In genomic region chr12:32444895-32445294, GRCh38 we compare ENCODE assay signal across 10 cellular contexts. TPM values are rescaled to one million over a fixed set of nuclear protein-coding genes. Genes with fewer than 3 reads are reported as not detected.
DNase-seq lines count a peak whose midpoint lies in the region; ATAC-seq and TF ChIP-seq lines count a peak whose summit lies in the region.
"Had no signal": no experiment of that assay in that cellular context is flagged by ENCODE, and none has a peak within 500 bp of the region (broad histone marks: within the 10 kb centered on the region; RNA-seq: fewer than 3 reads in every experiment).

No MANE protein-coding gene starts in this region.

- H3K27me3 Mint-ChIP-seq in Calu3 (ENCODE audit: unreplicated experiment) = no peaks in the 10 kb centered on the region
- no peaks in the 10 kb centered on the region for H3K27me3 Mint-ChIP-seq in activated T-helper 1 cell treated with anti-CD3 and anti-CD28 coated beads, Interleukin-12 subunit alpha, Interleukin-12 subunit beta, Interleukin-2, Interleukin-4 antibody, amounts not matched to agents 30 ng/mL and 10 ng/mL and 1 ng/mL, durations not matched to agents 14 hours and 24 hours and 36 hours (ENCODE audit: insufficient read depth)

- DNase-seq in Calu3 (peak; percentile 74), IMR-90 (peak; percentile 77), adipocyte (ENCODE audit: low read depth) (peak; percentile 46), kidney tubule cell (ENCODE audit: low spot score) (peak; percentile 98), mesenteric fat pad (ENCODE audit: low spot score) (no peak), lower leg skin (ENCODE audit: low spot score in 2 of 2) (no peak), upper lobe of left lung (no peak)
- no peak for DNase-seq in activated T-helper 1 cell treated with anti-CD3 and anti-CD28 coated beads, Interleukin-12 subunit alpha, Interleukin-12 subunit beta, Interleukin-2, Interleukin-4 antibody, amounts not matched to agents 30 ng/mL and 10 ng/mL and 1 ng/mL, durations not matched to agents 14 hours and 24 hours and 36 hours (ENCODE audit: low spot score)

- H2BK20ac ChIP-seq in IMR-90 (ENCODE audit: low read depth, low read length) = no peak overlapping the region

- peaks cover 76% of the 10 kb centered on the region for H3K4me1 Mint-ChIP-seq in Calu3 (ENCODE audit: low read depth, unreplicated experiment)
- peaks cover 16% of the 10 kb centered on the region for H3K4me1 Mint-ChIP-seq in activated T-helper 1 cell treated with anti-CD3 and anti-CD28 coated beads, Interleukin-12 subunit alpha, Interleukin-12 subunit beta, Interleukin-2, Interleukin-4 antibody, amounts not matched to agents 30 ng/mL and 10 ng/mL and 1 ng/mL, durations not matched to agents 14 hours and 24 hours and 36 hours (ENCODE audit: low read depth)

- BruUV-seq in Calu3 (replicated peaks; lab: Mats Ljungman, UMichigan) (no TSS peak), IMR-90 (replicated peaks; lab: Mats Ljungman, UMichigan) (no TSS peak)

- no peak overlapping the region for H2BK15ac ChIP-seq in IMR-90 (ENCODE audit: low read depth, low read length)

- H3K27me3 ChIP-seq in IMR-90 (ENCODE audit: control insufficient read depth, insufficient read depth, low read length) (no peaks in the 10 kb centered on the region), adipocyte (replicated peaks; ENCODE audit: control insufficient read depth, insufficient read depth, low read length) (no peaks in the 10 kb centered on the region), upper lobe of left lung (no peaks in the 10 kb centered on the region)

- no peak for TF ChIP-seq POLR2A in IMR-90 (IDR thresholded peaks at IDR 0.05; ENCODE audit: low read depth, low read length)
- TF ChIP-seq POLR2A in lower leg skin (IDR thresholded peaks at IDR 0.05) = no peak
- TF ChIP-seq POLR2A in upper lobe of left lung (IDR thresholded peaks at IDR 0.05) = no peak

- H2BK5ac ChIP-seq in IMR-90 (ENCODE audit: low read depth, low read length, poor library complexity, severe bottlenecking) = no peak overlapping the region

- CTCF ChIA-PET in Calu3 (lab: Charles Lee) = no interaction called here
- CTCF ChIA-PET in IMR-90 (lab: Yijun Ruan, JAX) = no interaction called here

- ATAC-seq in IMR-90 (ENCODE audit: low read depth) (peak; percentile 24), upper lobe of left lung (ENCODE audit: low FRiP score in 2 of 2) (no peak)

- dilution Hi-C loops in IMR-90 (cut with HindIII; ENCODE audit: low sequenced_read_pairs, unreplicated experiment) = no loop called here

- H3K27ac ChIP-seq in IMR-90 (ENCODE audit: insufficient read depth, low read length) (no peak overlapping the region), upper lobe of left lung (no peak overlapping the region)
- H3K27ac ChIP-seq: HL-60 had no signal

- H3K18ac ChIP-seq in IMR-90 (ENCODE audit: low read depth, low read length) = no peak overlapping the region

- no CpG with 5 or more reads among the region's 2 CpGs for WGBS in IMR-90 (ENCODE audit: extremely low coverage in 2 of 2, insufficient read length in 1 of 2), 2 experiments
- 13 to 18% methylated on average over 2 of the region's 2 CpGs for WGBS in lower leg skin, 2 donors
- 21 to 24% methylated on average over 2 of the region's 2 CpGs for WGBS in upper lobe of left lung, 2 donors

- no peaks in the 10 kb centered on the region for H3K36me3 ChIP-seq in IMR-90 (ENCODE audit: control insufficient read depth, insufficient read depth, low read length)
- H3K36me3 ChIP-seq in adipocyte (ENCODE audit: control insufficient read depth, insufficient read depth, low read length, severe bottlenecking) = no peaks in the 10 kb centered on the region
- no peaks in the 10 kb centered on the region for H3K36me3 ChIP-seq in upper lobe of left lung

- H3K4ac ChIP-seq in IMR-90 (ENCODE audit: low read depth, low read length) = no peak overlapping the region

- POLR2A ChIA-PET in IMR-90 (lab: Charles Lee; ENCODE audit: unreplicated experiment) = no interaction called here

- H4K5ac ChIP-seq in IMR-90 (ENCODE audit: low read depth, low read length) = no peak overlapping the region

- no peak overlapping the region for H3K4me2 ChIP-seq in IMR-90 (ENCODE audit: low read depth, low read length)

- no peaks in the 10 kb centered on the region for H3K79me1 ChIP-seq in IMR-90 (ENCODE audit: low read depth in 1 of 2, low read length in 2 of 2)

- H2AFZ ChIP-seq in IMR-90 (replicated peaks; ENCODE audit: low read length, poor library complexity) = no peak overlapping the region

- no peaks in the 10 kb centered on the region for H4K20me1 ChIP-seq in IMR-90 (ENCODE audit: insufficient read depth, low read length)

- H3K27ac Mint-ChIP-seq in Calu3 (ENCODE audit: unreplicated experiment) = peak overlapping the region; percentile 69
- H3K27ac Mint-ChIP-seq in activated T-helper 1 cell treated with anti-CD3 and anti-CD28 coated beads, Interleukin-12 subunit alpha, Interleukin-12 subunit beta, Interleukin-2, Interleukin-4 antibody, amounts not matched to agents 30 ng/mL and 10 ng/mL and 1 ng/mL, durations not matched to agents 14 hours and 24 hours and 36 hours = no peak overlapping the region
- H3K27ac Mint-ChIP-seq: activated T-helper 2 cell treated with anti-CD3 and anti-CD28 coated beads, Interferon-gamma antibody, Interleukin-2, Interleukin-4, amounts not matched to agents 10 μg/mL and 5 μg/mL and 100 μg/mL, durations not matched to agents 14 hours and 24 hours and 36 hours had no signal

- H4K91ac ChIP-seq in IMR-90 (ENCODE audit: insufficient read depth, low read depth, low read length) = no peak overlapping the region

- in situ Hi-C loops in IMR-90 (cut with MboI; ENCODE audit: low sequenced_read_pairs) = no loop called here

- no peak overlapping the region for H3K56ac ChIP-seq in IMR-90 (ENCODE audit: extremely low read depth, insufficient read depth, low read length)

- H3K9ac ChIP-seq in IMR-90 (ENCODE audit: low read depth, low read length) = no peak overlapping the region
- H3K9ac ChIP-seq in adipocyte (ENCODE audit: low read length) = no peak overlapping the region

- H4K8ac ChIP-seq in IMR-90 (ENCODE audit: low read depth in 2 of 2, low read length in 2 of 2) = no peak overlapping the region

- 0 out of 2 replicates have a peak, but pooled peaks cover 8% of the 10 kb centered on the region for H3K9me1 ChIP-seq in IMR-90 (ENCODE audit: insufficient read depth, low read length)

- H3K36me3 Mint-ChIP-seq in Calu3 (ENCODE audit: insufficient read depth, unreplicated experiment) = peaks cover 31% of the 10 kb centered on the region
- no peaks in the 10 kb centered on the region for H3K36me3 Mint-ChIP-seq in activated T-helper 1 cell treated with anti-CD3 and anti-CD28 coated beads, Interleukin-12 subunit alpha, Interleukin-12 subunit beta, Interleukin-2, Interleukin-4 antibody, amounts not matched to agents 30 ng/mL and 10 ng/mL and 1 ng/mL, durations not matched to agents 14 hours and 24 hours and 36 hours (ENCODE audit: low read depth)

- no peak overlapping the region for H3K4me3 Mint-ChIP-seq in Calu3 (ENCODE audit: low read depth, unreplicated experiment)
- no peak overlapping the region for H3K4me3 Mint-ChIP-seq in activated T-helper 1 cell treated with anti-CD3 and anti-CD28 coated beads, Interleukin-12 subunit alpha, Interleukin-12 subunit beta, Interleukin-2, Interleukin-4 antibody, amounts not matched to agents 30 ng/mL and 10 ng/mL and 1 ng/mL, durations not matched to agents 14 hours and 24 hours and 36 hours

- TF ChIP-seq EP300 in upper lobe of left lung (IDR thresholded peaks at IDR 0.05) = no peak

- no peak overlapping the region for H2AK9ac ChIP-seq in IMR-90 (replicated peaks; ENCODE audit: low read depth, low read length, poor library complexity)

- H3K4me1 ChIP-seq in IMR-90 (ENCODE audit: control insufficient read depth, insufficient read depth, low read length) (no peaks in the 10 kb centered on the region), adipocyte (ENCODE audit: control insufficient read depth, insufficient read depth, low read length) (peaks cover 12% of the 10 kb centered on the region), upper lobe of left lung (peaks cover 0 to 8% (median 2%) of the 10 kb centered on the region in 4 donors)

- H3K9me3 ChIP-seq in IMR-90 (ENCODE audit: control insufficient read depth, insufficient read depth, low read length) (no peaks in the 10 kb centered on the region), adipocyte (ENCODE audit: control insufficient read depth, low read length) (no peaks in the 10 kb centered on the region), upper lobe of left lung (no peaks in the 10 kb centered on the region)

- H2AK5ac ChIP-seq in IMR-90 (ENCODE audit: low read depth, low read length) = no peak overlapping the region

- intact Hi-C loops in Calu3 (cut with micrococcal nuclease; ENCODE audit: unreplicated experiment) (loop anchor here (1.0 kb wide), 1 partner anchor 9 kb away; no protein-coding TSS in a partner anchor), IMR-90 (cut with micrococcal nuclease) (no loop called here), lower leg skin (cut with DNase I; ENCODE audit: low total_unique reads) (no loop called here)
- intact Hi-C loops in activated T-helper 1 cell treated with anti-CD3 and anti-CD28 coated beads, Interleukin-12 subunit alpha, Interleukin-12 subunit beta, Interleukin-2, Interleukin-4 antibody, amounts not matched to agents 30 ng/mL and 10 ng/mL and 1 ng/mL, durations not matched to agents 14 hours and 24 hours and 36 hours (cut with micrococcal nuclease) = no loop called here

- H3K4me3 ChIP-seq in IMR-90 (ENCODE audit: insufficient read depth, low read depth, low read length) (no peak overlapping the region), adipocyte (ENCODE audit: low read length) (no peak overlapping the region), lower leg skin (ENCODE audit: low read depth, poor library complexity, severe bottlenecking) (no peak overlapping the region), upper lobe of left lung (no peak overlapping the region)

- no peak for TF ChIP-seq CTCF in Calu3 (IDR thresholded peaks at IDR 0.05; ENCODE audit: unreplicated experiment)
- no peak for TF ChIP-seq CTCF in IMR-90 (conservative IDR thresholded peaks at IDR 0.05; ENCODE audit: low read depth, low read length)
- no peak for TF ChIP-seq CTCF in lower leg skin (IDR thresholded peaks at IDR 0.05)
- no peak for TF ChIP-seq CTCF in upper lobe of left lung (IDR thresholded peaks at IDR 0.05)

- H3K14ac ChIP-seq in IMR-90 (replicated peaks; ENCODE audit: low read depth, low read length) = no peak overlapping the region

- no peak for TF ChIP-seq RAD21 in IMR-90 (IDR thresholded peaks at IDR 0.05; ENCODE audit: low read length)

- H3K9me3 Mint-ChIP-seq in Calu3 (ENCODE audit: low read depth, unreplicated experiment) = no peaks in the 10 kb centered on the region
- no peaks in the 10 kb centered on the region for H3K9me3 Mint-ChIP-seq in activated T-helper 1 cell treated with anti-CD3 and anti-CD28 coated beads, Interleukin-12 subunit alpha, Interleukin-12 subunit beta, Interleukin-2, Interleukin-4 antibody, amounts not matched to agents 30 ng/mL and 10 ng/mL and 1 ng/mL, durations not matched to agents 14 hours and 24 hours and 36 hours
- H3K9me3 Mint-ChIP-seq: activated T-helper 2 cell treated with anti-CD3 and anti-CD28 coated beads, Interferon-gamma antibody, Interleukin-2, Interleukin-4, amounts not matched to agents 10 μg/mL and 5 μg/mL and 100 μg/mL, durations not matched to agents 14 hours and 24 hours and 36 hours had no signal

- H2BK120ac ChIP-seq in IMR-90 (ENCODE audit: low read depth, low read length) = no peak overlapping the region

- no peak overlapping the region for H3K23ac ChIP-seq in IMR-90 (ENCODE audit: low read depth, low read length)

RNA-seq across cellular contexts. Expression of gene FGD4, which starts 45.5 kb away (rescaled TPM):
- 37.4 and 38.6 TPM in 2 replicates for total RNA-seq in Calu3 (2022)
- 8.8 and 10.3 TPM in 2 replicates for total RNA-seq in IMR-90 (2012; rRNA removed)
- polyA plus RNA-seq in IMR-90 (2012; rRNA removed) = 2.1 TPM in 2 replicates
- polyA plus RNA-seq in IMR-90 (2012; cell fraction: cytosol; rRNA removed) = 0.42 and 0.75 TPM in 2 replicates
- polyA plus RNA-seq in IMR-90 (2012; cell fraction: nucleus; rRNA removed; ENCODE audit: low replicate concordance) = 0.78 and 4.6 TPM in 2 replicates
- 41.6 TPM for total RNA-seq in mesenteric fat pad
- 0.03 and 0.51 TPM in 2 replicates for total RNA-seq in activated T-helper 1 cell treated with anti-CD3 and anti-CD28 coated beads, Interleukin-12 subunit alpha, Interleukin-12 subunit beta, Interleukin-2, Interleukin-4 antibody, amounts not matched to agents 30 ng/mL and 10 ng/mL and 1 ng/mL, durations not matched to agents 14 hours and 24 hours and 36 hours
- total RNA-seq in lower leg skin = 10 to 100 TPM; 40.0 to 62.8 (median 52.0) TPM
- total RNA-seq in upper lobe of left lung = 10 to 100 TPM; 44.0 to 78.6 (median 55.5) TPM

Comparison
In these comparisons a context has a peak if more than half of its experiments do, and no peak if none do; other contexts are left out.
1. DNase-seq: peak in Calu3 (single experiment), IMR-90 (single experiment), adipocyte (single experiment) and kidney tubule cell (single experiment); none in mesenteric fat pad (single experiment), activated T-helper 1 cell treated with anti-CD3 and anti-CD28 coated beads, Interleukin-12 subunit alpha, Interleukin-12 subunit beta, Interleukin-2, Interleukin-4 antibody, amounts not matched to agents 30 ng/mL and 10 ng/mL and 1 ng/mL, durations not matched to agents 14 hours and 24 hours and 36 hours (single experiment), lower leg skin (0 of 2) and upper lobe of left lung (0 of 2).